In genomic region chr2:144426981-144427479, GRCh38 we compare ENCODE assay signal across 8 cellular contexts.
DNase-seq lines count a peak whose midpoint lies in the region; ATAC-seq and TF ChIP-seq lines count a peak whose summit lies in the region.

No MANE protein-coding gene starts in this region.

- no peak overlapping the region for H2BK15ac ChIP-seq in mesenchymal stem cell (ENCODE audit: low read depth, poor library complexity, severe bottlenecking)

- H2AFZ ChIP-seq in mesenchymal stem cell (ENCODE audit: low read depth, low read length) = no peak overlapping the region

- 0% methylated on average over 1 of the region's 4 CpGs for WGBS in mesenchymal stem cell
- 27 to 28% methylated on average over 4 of the region's 4 CpGs for WGBS in tibial nerve, 2 donors

- H2BK120ac ChIP-seq in mesenchymal stem cell (ENCODE audit: low read depth, low read length) = no peak overlapping the region

- H3K27me3 Mint-ChIP-seq in naive thymus-derived CD8-positive, alpha-beta T cell = no peaks in the 10 kb centered on the region

- H3K36me3 Mint-ChIP-seq in naive thymus-derived CD8-positive, alpha-beta T cell = peaks cover 0 to 3% (median 0%) of the 10 kb centered on the region in 3 donors

- no peak overlapping the region for H3K23ac ChIP-seq in mesenchymal stem cell (ENCODE audit: low read length in 2 of 2)

- H3K27ac Mint-ChIP-seq in naive thymus-derived CD8-positive, alpha-beta T cell = peak overlapping the region in 1 of 10 donors; percentile 12

- POLR2A ChIA-PET in naive thymus-derived CD8-positive, alpha-beta T cell (lab: Charles Lee) = no interaction called here

- H3K27me3 ChIP-seq in dorsolateral prefrontal cortex (no peaks in the 10 kb centered on the region), mesenchymal stem cell (ENCODE audit: control insufficient read depth in 1 of 2, insufficient read depth in 1 of 2, low read length in 2 of 2) (no peaks in the 10 kb centered on the region), tibial nerve (no peaks in the 10 kb centered on the region)

- intact Hi-C loops in dorsolateral prefrontal cortex (cut with DNase I) = loop anchor here in 1 of 2 donors (5.0 kb wide), 2 partner anchors 85 to 95 kb away; a partner anchor contains a TSS

- no peak overlapping the region for H3K14ac ChIP-seq in mesenchymal stem cell (ENCODE audit: low read length in 2 of 2)

- H2AK5ac ChIP-seq in mesenchymal stem cell (ENCODE audit: low read length, severe bottlenecking) = no peak overlapping the region

- H3K4me1 Mint-ChIP-seq in naive thymus-derived CD8-positive, alpha-beta T cell = peaks cover 0 to 34% (median 0%) of the 10 kb centered on the region in 4 donors

- no peak overlapping the region for H3K18ac ChIP-seq in mesenchymal stem cell (ENCODE audit: low read depth in 1 of 2, low read length in 2 of 2)

- H3K27ac ChIP-seq in dorsolateral prefrontal cortex (peak overlapping the region; percentile 69 to 99 (median 96)), mesenchymal stem cell (ENCODE audit: low read length, poor library complexity, severe bottlenecking) (peak overlapping the region; percentile 57), tibial nerve (peak overlapping the region; percentile 39 to 90 (median 70))

- no peak overlapping the region for H2BK5ac ChIP-seq in mesenchymal stem cell (ENCODE audit: low read depth, low read length, poor library complexity, severe bottlenecking)

- peak in 1 of 2 donors; percentile 29 for TF ChIP-seq EP300 in tibial nerve (IDR thresholded peaks at IDR 0.05)

- H3K4me3 ChIP-seq in dorsolateral prefrontal cortex = peak overlapping the region in 38 of 59 donors; percentile 1 to 64 (median 37)
- H3K4me3 ChIP-seq in mesenchymal stem cell (ENCODE audit: insufficient read depth in 1 of 2, low read depth in 1 of 2, low read length in 2 of 2) = no peak overlapping the region
- no peak overlapping the region for H3K4me3 ChIP-seq in tibial nerve

- H3K9ac ChIP-seq in mesenchymal stem cell (ENCODE audit: low read length) = peak overlapping the region; percentile 42

- H2BK12ac ChIP-seq in mesenchymal stem cell (ENCODE audit: low read length in 2 of 2) = no peak overlapping the region

- peak; percentile 40 for DNase-seq in NCI-H226
- DNase-seq in dorsolateral prefrontal cortex = no peak
- peak; percentile 92 for DNase-seq in mesenchymal stem cell
- no peak for DNase-seq in tibial nerve (ENCODE audit: low spot score in 2 of 2)
- no peak for DNase-seq in erythroblast (lab: John Stamatoyannopoulos, UW)
- no peak for DNase-seq in SKM-1 treated with dmso at 0.1 percent for 144 hours (lab: John Stamatoyannopoulos, UW; ENCODE audit: unreplicated experiment)
- DNase-seq in NOMO-1 treated with DMSO at 0.1 percent for 48 hours (lab: John Stamatoyannopoulos, UW; ENCODE audit: unreplicated experiment) = no peak
- no peak for DNase-seq in naive thymus-derived CD8-positive, alpha-beta T cell

- TF ChIP-seq POLR2A in tibial nerve (IDR thresholded peaks at IDR 0.05) = no peak
- no peak for TF ChIP-seq POLR2A in erythroblast (IDR thresholded peaks at IDR 0.05; ENCODE audit: low read length)

- no peak for TF ChIP-seq CTCF in dorsolateral prefrontal cortex (IDR thresholded peaks at IDR 0.05 in 54 of 56, conservative IDR thresholded peaks at IDR 0.05 in 2 of 56; ENCODE audit: low read depth in 1 of 56, partially characterized antibody in 56 of 56)
- no peak for TF ChIP-seq CTCF in tibial nerve (IDR thresholded peaks at IDR 0.05)

- H4K91ac ChIP-seq in mesenchymal stem cell (ENCODE audit: low read length) = no peak overlapping the region

- no peak for ATAC-seq in naive thymus-derived CD8-positive, alpha-beta T cell

- no peak overlapping the region for H4K8ac ChIP-seq in mesenchymal stem cell (ENCODE audit: low read length)

- H3K9me3 ChIP-seq in mesenchymal stem cell (ENCODE audit: control insufficient read depth, low read length) (no peaks in the 10 kb centered on the region), tibial nerve (no peaks in the 10 kb centered on the region)

- no peaks in the 10 kb centered on the region for H3K9me3 Mint-ChIP-seq in naive thymus-derived CD8-positive, alpha-beta T cell

- H3K4me1 ChIP-seq in mesenchymal stem cell (ENCODE audit: control insufficient read depth, insufficient read depth, low read depth, low read length) = peaks cover 1% of the 10 kb centered on the region
- H3K4me1 ChIP-seq in tibial nerve = peaks cover 0 to 71% (median 44%) of the 10 kb centered on the region in 4 donors

- H3K4me3 Mint-ChIP-seq in naive thymus-derived CD8-positive, alpha-beta T cell = no peak overlapping the region

- H3K4ac ChIP-seq in mesenchymal stem cell (ENCODE audit: low read depth in 1 of 2, low read length in 2 of 2) = no peak overlapping the region

- H3K79me1 ChIP-seq in mesenchymal stem cell (replicated peaks; ENCODE audit: low read length, poor library complexity, severe bottlenecking) = peaks cover 12% of the 10 kb centered on the region

- peaks cover 3 to 73% of the 10 kb centered on the region in 2 experiments for H3K36me3 ChIP-seq in mesenchymal stem cell (ENCODE audit: control insufficient read depth in 1 of 2, insufficient read depth in 2 of 2, low read depth in 1 of 2, low read length in 2 of 2)
- H3K36me3 ChIP-seq in tibial nerve = peaks cover 0 to 11% (median 0%) of the 10 kb centered on the region in 3 donors

- H3K4me2 ChIP-seq in mesenchymal stem cell (ENCODE audit: low read length, poor library complexity, severe bottlenecking) = no peak overlapping the region

Comparison
In these comparisons a context has a peak if more than half of its experiments do, and no peak if none do; other contexts are left out.
1. DNase-seq: peak in NCI-H226 (single experiment) and mesenchymal stem cell (single experiment); none in dorsolateral prefrontal cortex (0 of 10), tibial nerve (0 of 2), erythroblast (0 of 2), SKM-1 treated with dmso at 0.1 percent for 144 hours (single experiment), NOMO-1 treated with DMSO at 0.1 percent for 48 hours (single experiment) and naive thymus-derived CD8-positive, alpha-beta T cell (0 of 10).
2. H3K4me3 ChIP-seq: peak in dorsolateral prefrontal cortex (38 of 59); none in mesenchymal stem cell (0 of 2) and tibial nerve (0 of 4).
3. Peak in every context shown above with its lines, with median percentiles within 50 percentile points of each other: H3K27ac ChIP-seq.